ENCODE assay signal across 11 cellular contexts in the genomic region with DNA sequence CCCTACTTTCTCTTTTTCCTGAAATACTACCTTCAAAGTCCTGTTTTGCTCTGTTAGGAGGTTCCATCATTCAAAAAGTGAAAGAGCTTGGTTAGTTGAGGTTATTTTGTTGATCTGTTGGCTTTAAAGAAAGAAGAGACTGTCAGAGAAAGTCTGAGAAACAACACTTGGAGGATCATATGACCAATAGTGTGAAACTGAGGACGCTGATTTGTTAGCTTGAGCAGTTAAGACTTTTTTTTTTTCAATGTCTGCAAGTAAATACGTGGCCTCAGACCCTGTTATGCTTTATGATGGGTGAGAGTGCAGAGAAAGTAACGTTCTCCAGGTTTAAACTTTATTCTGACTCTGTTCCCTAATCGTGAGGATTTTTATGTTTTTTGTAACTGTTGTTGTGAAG. TPM values are rescaled to one million over a fixed set of nuclear protein-coding genes. Genes with fewer than 3 reads are reported as not detected.
DNase-seq lines count a peak whose midpoint lies in the region; FAIRE-seq and TF ChIP-seq lines count a peak whose summit lies in the region.
"Had no signal": no experiment of that assay in that cellular context is flagged by ENCODE, and none has a peak within 500 bp of the region (broad histone marks: within the 10 kb centered on the region; RNA-seq: fewer than 3 reads in every experiment).

No MANE protein-coding gene starts in this region.

- no peak overlapping the region for H2AK5ac ChIP-seq in neuronal stem cell (ENCODE audit: low read depth, low read length)

- FAIRE-seq in endothelial cell of umbilical vein (lab: Jason Lieb, UNC) = peak; percentile 24

- peak; percentile 64 for DNase-seq in ACHN
- peak; percentile 77 for DNase-seq in NAMALWA (ENCODE audit: low spot score)
- peak; percentile 71 for DNase-seq in endothelial cell of umbilical vein (ENCODE audit: low read depth, low spot score)
- no peak for DNase-seq in neuronal stem cell (ENCODE audit: low spot score)
- DNase-seq in lower leg skin (ENCODE audit: low spot score in 2 of 2) = no peak
- no peak for DNase-seq in activated naive CD4-positive, alpha-beta T cell treated with Interleukin-2 at 50 U/mL for 16 hours
- no peak for DNase-seq in NCI-H2029 treated with DMSO at 0.1 percent for 48 hours (lab: John Stamatoyannopoulos, UW)
- no peak for DNase-seq in activated CD4-positive, CD25-positive, alpha-beta regulatory T cell treated with anti-CD3 and anti-CD28 coated beads, Interleukin-2, amount 50 U/mL, for 72 hours
- DNase-seq: activated CD4-positive, alpha-beta T cell treated with anti-CD3 and anti-CD28 coated beads, Interleukin-2, amount 50 U/mL, for 4 hours; CD4-positive, CD25-positive, alpha-beta regulatory T cell; NCI-H748 treated with DMSO at 0.1 percent for 48 hours had no signal

- peaks cover 24% of the 10 kb centered on the region for H3K4me1 ChIP-seq in endothelial cell of umbilical vein (ENCODE audit: control insufficient read depth, extremely low read depth, insufficient read depth, low read length)
- peaks cover 10 to 16% of the 10 kb centered on the region in 2 donors for H3K4me1 ChIP-seq in neuronal stem cell (ENCODE audit: control insufficient read depth in 2 of 2, insufficient read depth in 1 of 2, low read depth in 1 of 2, low read length in 2 of 2)

- no peaks in the 10 kb centered on the region for H3K79me2 ChIP-seq in endothelial cell of umbilical vein (ENCODE audit: control insufficient read depth, insufficient read depth, low read length)

- H3K9me1 ChIP-seq in endothelial cell of umbilical vein (replicated peaks; ENCODE audit: control insufficient read depth, extremely low read depth, insufficient read depth, low read length) = no peaks in the 10 kb centered on the region

- H4K20me1 ChIP-seq in endothelial cell of umbilical vein (replicated peaks; ENCODE audit: control insufficient read depth, extremely low read depth, insufficient read depth, low read length) = no peaks in the 10 kb centered on the region

- dilution Hi-C loops in endothelial cell of umbilical vein (cut with MboI; ENCODE audit: extremely low pct_ligation_motif_present, low sequenced_read_pairs) = no loop called here

- H2BK120ac ChIP-seq in neuronal stem cell (ENCODE audit: low read depth, low read length) = no peak overlapping the region

- H3K9ac ChIP-seq in endothelial cell of umbilical vein (replicated peaks; ENCODE audit: extremely low read depth, insufficient read depth, low read length) = peak overlapping the region; percentile 59
- no peak overlapping the region for H3K9ac ChIP-seq in neuronal stem cell (ENCODE audit: low read depth, low read length, poor library complexity)

- no peak overlapping the region for H3K18ac ChIP-seq in neuronal stem cell (ENCODE audit: low read length)

- no TSS peak for BruUV-seq in endothelial cell of umbilical vein (replicated peaks; lab: Mats Ljungman, UMichigan)

- TF ChIP-seq POLR2A in endothelial cell of umbilical vein (IDR thresholded peaks at IDR 0.05; ENCODE audit: low read depth, low read length) = no peak
- no peak for TF ChIP-seq POLR2A in lower leg skin (IDR thresholded peaks at IDR 0.05)

- no peak overlapping the region for H4K91ac ChIP-seq in neuronal stem cell (ENCODE audit: low read depth, low read length, poor library complexity)

- no peaks in the 10 kb centered on the region for H3K36me3 ChIP-seq in endothelial cell of umbilical vein (ENCODE audit: control insufficient read depth in 2 of 2, extremely low read depth in 1 of 2, insufficient read depth in 2 of 2, low read length in 2 of 2)
- H3K36me3 ChIP-seq in neuronal stem cell (replicated peaks in 1 of 2; ENCODE audit: control insufficient read depth in 2 of 2, insufficient read depth in 2 of 2, low read length in 2 of 2) = peaks cover 0 to 1% of the 10 kb centered on the region in 2 donors

- no peak overlapping the region for H3K23ac ChIP-seq in neuronal stem cell (ENCODE audit: low read depth, low read length, poor library complexity)

- no peaks in the 10 kb centered on the region for H3K27me3 ChIP-seq in endothelial cell of umbilical vein (ENCODE audit: control insufficient read depth in 2 of 2, insufficient read depth in 2 of 2, low read length in 2 of 2)
- no peaks in the 10 kb centered on the region for H3K27me3 ChIP-seq in neuronal stem cell (ENCODE audit: control insufficient read depth in 3 of 3, insufficient read depth in 3 of 3, low read depth in 1 of 3, low read length in 3 of 3)

- H3K9me3 ChIP-seq in endothelial cell of umbilical vein (replicated peaks; ENCODE audit: control insufficient read depth, insufficient read depth, low read length) (no peaks in the 10 kb centered on the region), neuronal stem cell (replicated peaks in 1 of 2; ENCODE audit: control insufficient read depth in 2 of 2, insufficient read depth in 1 of 2, low read depth in 1 of 2, low read length in 2 of 2) (no peaks in the 10 kb centered on the region)

- H2BK15ac ChIP-seq in neuronal stem cell (ENCODE audit: low read length) = no peak overlapping the region

- H3K4me3 ChIP-seq in endothelial cell of umbilical vein (replicated peaks in 1 of 3; ENCODE audit: insufficient read depth in 1 of 3, low read depth in 1 of 3, low read length in 3 of 3) (peak overlapping the region in 1 of 3 experiments; percentile 26), neuronal stem cell (ENCODE audit: low read length in 2 of 2) (no peak overlapping the region), lower leg skin (ENCODE audit: low read depth, poor library complexity, severe bottlenecking) (no peak overlapping the region)

- no peak overlapping the region for H2BK12ac ChIP-seq in neuronal stem cell (ENCODE audit: low read length)

- H3K14ac ChIP-seq in neuronal stem cell (ENCODE audit: low read length) = no peak overlapping the region

- H2AFZ ChIP-seq in endothelial cell of umbilical vein (ENCODE audit: low read depth, low read length) (peak overlapping the region; percentile 31), neuronal stem cell (ENCODE audit: low read length) (peak overlapping the region; percentile 40)

- H3K4me2 ChIP-seq in endothelial cell of umbilical vein (ENCODE audit: insufficient read depth, low read length) = peak overlapping the region; percentile 86
- H3K4me2 ChIP-seq in neuronal stem cell (ENCODE audit: insufficient read depth, low read length, poor library complexity, severe bottlenecking) = no peak overlapping the region

- H3K4ac ChIP-seq in neuronal stem cell (ENCODE audit: low read length) = no peak overlapping the region

- CTCF ChIA-PET in endothelial cell of umbilical vein (lab: Charles Lee) = interaction anchor here (1.8 to 5.1 kb wide), 3 partner anchors 15 to 45 kb away, joined by 5 to 23 read pairs (median 6); a partner anchor contains a TSS

- no CpG with 5 or more reads among the region's 4 CpGs for WGBS in neuronal stem cell (ENCODE audit: extremely low coverage in 2 of 2, insufficient read length in 2 of 2, insufficient replicate concordance in 1 of 2), 2 donors
- WGBS in lower leg skin, 2 donors = 22 to 24% methylated on average over 4 of the region's 4 CpGs

- TF ChIP-seq CTCF in endothelial cell of umbilical vein (IDR thresholded peaks at IDR 0.05; ENCODE audit: extremely low read depth in 1 of 2, insufficient read depth in 1 of 2, low read depth in 1 of 2, low read length in 2 of 2) = no peak
- TF ChIP-seq CTCF in lower leg skin (IDR thresholded peaks at IDR 0.05) = no peak

- H3K27ac ChIP-seq in endothelial cell of umbilical vein (ENCODE audit: insufficient read depth, low read depth, low read length) (peak overlapping the region; percentile 53), neuronal stem cell (replicated peaks; ENCODE audit: low read length) (no peak overlapping the region)

- POLR2A ChIA-PET in endothelial cell of umbilical vein (lab: Charles Lee) = interaction anchor here (0.7 kb wide), 1 partner anchor 44 kb away, joined by 3 read pairs; no protein-coding TSS in a partner anchor

- in situ Hi-C loops in ACHN (cut with HindIII; ENCODE audit: low pct_ligation_motif_present, low pct_unique_long_range_greater_than_20kb, low sequenced_read_pairs) = no loop called here

- no peak overlapping the region for H4K8ac ChIP-seq in neuronal stem cell (ENCODE audit: low read depth, low read length)

- no peaks in the 10 kb centered on the region for H3K79me1 ChIP-seq in neuronal stem cell (ENCODE audit: low read depth, low read length)

- H2BK5ac ChIP-seq in neuronal stem cell (ENCODE audit: low read length) = no peak overlapping the region

- intact Hi-C loops in endothelial cell of umbilical vein (cut with micrococcal nuclease) (loop anchor here (5.0 kb wide), 1 partner anchor 130 kb away; a partner anchor contains a TSS), lower leg skin (cut with DNase I; ENCODE audit: low total_unique reads) (no loop called here)

TF ChIP-seq in endothelial cell of umbilical vein, 7 proteins besides CTCF, POLR2A, EP300 and RAD21:
- no peak for TF ChIP-seq POLR2AphosphoS5 (IDR thresholded peaks at IDR 0.05; ENCODE audit: insufficient read depth, low read depth, low read length)
- no peak for TF ChIP-seq FOS (IDR thresholded peaks at IDR 0.05; ENCODE audit: borderline replicate concordance, insufficient read depth, low read length)
- TF ChIP-seq MYC (IDR thresholded peaks at IDR 0.05; ENCODE audit: low read depth, low read length) = no peak
- TF ChIP-seq, protein P1, sequence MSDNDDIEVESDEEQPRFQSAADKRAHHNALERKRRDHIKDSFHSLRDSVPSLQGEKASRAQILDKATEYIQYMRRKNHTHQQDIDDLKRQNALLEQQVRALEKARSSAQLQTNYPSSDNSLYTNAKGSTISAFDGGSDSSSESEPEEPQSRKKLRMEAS (IDR thresholded peaks at IDR 0.05; ENCODE audit: insufficient read depth, insufficient read length) = no peak
- TF ChIP-seq GATA2 (IDR thresholded peaks at IDR 0.05; ENCODE audit: insufficient read depth, insufficient read length, low read depth, low read length) = no peak
- TF ChIP-seq JUN (IDR thresholded peaks at IDR 0.05; ENCODE audit: borderline replicate concordance, insufficient read depth, insufficient read length, low read depth) = no peak
- no peak for TF ChIP-seq EZH2 (IDR thresholded peaks at IDR 0.05; ENCODE audit: borderline replicate concordance, low read depth, low read length, severe bottlenecking)

RNA-seq across cellular contexts. Expression of a gene that starts 45.9 kb away (rescaled TPM):
- total RNA-seq in endothelial cell of umbilical vein (37.7 and 41.8 TPM in 2 replicates), lower leg skin (10 to 100 TPM; 25.7 to 42.9 (median 37.3) TPM)
- 8.3 and 9.3 TPM in 2 replicates for polyA plus RNA-seq in endothelial cell of umbilical vein
- polyA plus RNA-seq in endothelial cell of umbilical vein (2011; cell fraction: cytosol; rRNA removed) = 5.1 and 5.7 TPM in 2 replicates
- polyA plus RNA-seq in endothelial cell of umbilical vein (2011; cell fraction: nucleus; rRNA removed) = 21.7 and 22.7 TPM in 2 replicates
- 6.0 and 6.6 TPM in 2 replicates for polyA plus RNA-seq in endothelial cell of umbilical vein (2012)
- polyA minus RNA-seq in endothelial cell of umbilical vein = 26.5 and 35.4 TPM in 2 replicates
- 1.7 TPM for polyA minus RNA-seq in endothelial cell of umbilical vein (2011; cell fraction: cytosol; rRNA and poly(A)+ RNA removed)
- 99.1 and 132 TPM in 2 replicates for polyA minus RNA-seq in endothelial cell of umbilical vein (2011; cell fraction: nucleus; rRNA and poly(A)+ RNA removed)
- 19.3 TPM for polyA plus RNA-seq in neuronal stem cell (2013, experiment 1 of 2)
- 21.3 TPM for polyA plus RNA-seq in neuronal stem cell (2013, experiment 2 of 2)
- polyA plus RNA-seq: CD4-positive, CD25-positive, alpha-beta regulatory T cell had no signal

Comparison
In these comparisons a context has a peak if more than half of its experiments do, and no peak if none do; other contexts are left out.
1. DNase-seq: peak in ACHN (single experiment), NAMALWA (single experiment) and endothelial cell of umbilical vein (single experiment); none in neuronal stem cell (single experiment), lower leg skin (0 of 2), activated naive CD4-positive, alpha-beta T cell treated with Interleukin-2 at 50 U/mL for 16 hours (single experiment), NCI-H2029 treated with DMSO at 0.1 percent for 48 hours (single experiment) and activated CD4-positive, CD25-positive, alpha-beta regulatory T cell treated with anti-CD3 and anti-CD28 coated beads, Interleukin-2, amount 50 U/mL, for 72 hours (single experiment).